In the genomic region with DNA sequence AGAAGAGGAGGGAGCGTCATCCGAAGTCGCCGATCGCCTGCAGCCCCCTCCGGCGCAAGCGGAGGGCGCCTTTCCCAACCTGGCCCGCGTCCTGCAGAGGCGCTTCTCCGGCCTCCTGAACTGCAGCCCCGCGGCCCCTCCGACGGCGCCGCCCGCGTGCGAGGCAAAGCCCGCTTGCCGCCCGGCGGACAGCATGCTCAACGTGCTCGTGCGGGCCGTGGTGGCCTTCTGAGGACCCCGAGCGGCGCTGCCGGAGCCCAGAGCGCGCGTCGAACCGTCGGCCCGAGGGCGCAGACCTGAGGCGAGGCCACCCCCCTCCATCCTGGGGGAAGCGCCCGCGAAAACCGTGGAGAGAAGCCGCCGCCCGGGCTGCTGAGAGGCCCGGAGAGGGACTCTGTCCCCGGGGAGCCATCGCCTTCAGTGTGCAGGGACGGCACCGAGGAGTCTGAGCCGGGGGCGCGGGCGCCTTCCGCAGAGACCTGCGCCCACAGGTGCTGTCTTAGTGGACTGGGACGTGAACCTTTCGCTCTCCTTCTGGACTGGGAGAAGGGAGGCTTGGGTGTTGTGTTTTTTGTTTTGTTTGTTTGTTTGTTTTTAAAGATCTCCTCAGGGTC, we compare ENCODE assay signal across 8 cellular contexts. TPM values are rescaled to one million over a fixed set of nuclear protein-coding genes. Genes with fewer than 3 reads are reported as not detected.
DNase-seq lines count a peak whose midpoint lies in the region; ATAC-seq, FAIRE-seq and TF ChIP-seq lines count a peak whose summit lies in the region.

No MANE protein-coding gene starts in this region.

- peaks cover 13 to 23% of the 10 kb centered on the region in 2 donors for H3K4me1 ChIP-seq in duodenal mucosa (ENCODE audit: control insufficient read depth in 1 of 2, insufficient read depth in 2 of 2, low read length in 2 of 2)
- H3K4me1 ChIP-seq in mucosa of descending colon (ENCODE audit: low read depth), result peaks cover 23% of the 10 kb centered on the region

- H3K4me3 Mint-ChIP-seq in T-helper 2 cell treated with Interferon-gamma antibody and Interleukin-4, amounts not matched to agents 5 μg/mL and 100 μg/mL, for 36 hours, result peak overlapping the region; percentile 92

- peaks cover 32% of the 10 kb centered on the region for H3K36me3 Mint-ChIP-seq in T-helper 2 cell treated with Interferon-gamma antibody and Interleukin-4, amounts not matched to agents 5 μg/mL and 100 μg/mL, for 36 hours (ENCODE audit: low read depth)

- no peaks in the 10 kb centered on the region for H3K27me3 ChIP-seq in duodenal mucosa (ENCODE audit: control insufficient read depth in 1 of 2, insufficient read depth in 2 of 2, low read length in 2 of 2)

- peaks cover 0 to 3% of the 10 kb centered on the region in 2 donors for H3K36me3 ChIP-seq in duodenal mucosa (ENCODE audit: control insufficient read depth in 1 of 2, insufficient read depth in 2 of 2, low read length in 2 of 2)
- peaks cover 3% of the 10 kb centered on the region for H3K36me3 ChIP-seq in mucosa of descending colon (ENCODE audit: low read depth)

- H3K27ac ChIP-seq in duodenal mucosa (ENCODE audit: low read depth, low read length), result peak overlapping the region; percentile 94

- H3K9me3 Mint-ChIP-seq in T-helper 2 cell treated with Interferon-gamma antibody and Interleukin-4, amounts not matched to agents 5 μg/mL and 100 μg/mL, for 36 hours, result no peaks in the 10 kb centered on the region

- H3K9me3 ChIP-seq in duodenal mucosa (ENCODE audit: control insufficient read depth in 1 of 2, low read length in 2 of 2) (no peaks in the 10 kb centered on the region), mucosa of descending colon (no peaks in the 10 kb centered on the region)

- intact Hi-C loops in mucosa of descending colon (cut with DNase I, micrococcal nuclease), result no loop called here

- H3K4me3 ChIP-seq in duodenal mucosa (ENCODE audit: low read depth in 1 of 2, low read length in 2 of 2), result peak overlapping the region; percentile 95 to 99
- peak overlapping the region; percentile 97 for H3K4me3 ChIP-seq in mucosa of descending colon

- peak overlapping the region; percentile 99 to 100 for H3K9ac ChIP-seq in duodenal mucosa (ENCODE audit: low read depth in 1 of 2, low read length in 2 of 2)

- H3K27me3 Mint-ChIP-seq in T-helper 2 cell treated with Interferon-gamma antibody and Interleukin-4, amounts not matched to agents 5 μg/mL and 100 μg/mL, for 36 hours (ENCODE audit: low read depth), result peaks cover 6% of the 10 kb centered on the region

- H3K4me1 Mint-ChIP-seq in T-helper 2 cell treated with Interferon-gamma antibody and Interleukin-4, amounts not matched to agents 5 μg/mL and 100 μg/mL, for 36 hours (ENCODE audit: low read depth), result peaks cover 38% of the 10 kb centered on the region

- peak overlapping the region; percentile 99 for H3K27ac Mint-ChIP-seq in T-helper 2 cell treated with Interferon-gamma antibody and Interleukin-4, amounts not matched to agents 5 μg/mL and 100 μg/mL, for 36 hours

- DNase-seq in T-helper 2 cell treated with Interferon-gamma antibody and Interleukin-4, amounts not matched to agents 5 μg/mL and 100 μg/mL, for 36 hours (ENCODE audit: low spot score), result no peak
- no peak for DNase-seq in T-helper 2 cell
- DNase-seq in SK-N-DZ (ENCODE audit: low spot score), result peak; percentile 34
- peak; percentile 41 to 73 (median 68) for DNase-seq in mucosa of descending colon
- no peak for DNase-seq in GM19239 (ENCODE audit: insufficient read length, low spot score)

- TF ChIP-seq CTCF in mucosa of descending colon (IDR thresholded peaks at IDR 0.05), result no peak

- ATAC-seq in mucosa of descending colon (no peak), GM18519 (IDR thresholded peaks at IDR 0.05; ENCODE audit: low FRiP score, unreplicated experiment) (no peak), HG02798 (IDR thresholded peaks at IDR 0.05; ENCODE audit: poor library complexity, unreplicated experiment) (no peak)

- no peak for FAIRE-seq in GM19239 (lab: Jason Lieb, UNC)

RNA-seq across cellular contexts. Expression of gene IER2, which starts 3.5 kb away (rescaled TPM):
- 22.6 and 22.7 TPM in 2 replicates for polyA plus RNA-seq in SK-N-DZ (2014; cell fraction: cytosol; rRNA removed)
- polyA plus RNA-seq in SK-N-DZ (2014; cell fraction: nucleus; rRNA removed), result 27.7 and 36.1 TPM in 2 replicates
- 100 to 1,000 TPM; 101 to 117 (median 112) TPM for total RNA-seq in mucosa of descending colon

RNA-seq across cellular contexts. Expression of gene STX10, which starts 3.6 kb away (rescaled TPM):
- 88.3 and 135 TPM in 2 replicates for polyA plus RNA-seq in SK-N-DZ (2014; cell fraction: cytosol; rRNA removed)
- 230 and 272 TPM in 2 replicates for polyA plus RNA-seq in SK-N-DZ (2014; cell fraction: nucleus; rRNA removed)
- total RNA-seq in mucosa of descending colon, result 10 to 100 TPM; 48.2 to 59.7 (median 49.3) TPM

RNA-seq across cellular contexts. Expression of gene NACC1, which starts 35.7 kb away (rescaled TPM):
- 22.5 and 35.9 TPM in 2 replicates for polyA plus RNA-seq in SK-N-DZ (2014; cell fraction: cytosol; rRNA removed)
- polyA plus RNA-seq in SK-N-DZ (2014; cell fraction: nucleus; rRNA removed), result 20.5 and 25.4 TPM in 2 replicates
- 10 to 100 TPM; 42.2 to 58.9 (median 54.1) TPM for total RNA-seq in mucosa of descending colon

RNA-seq across cellular contexts. Expression of gene TRMT1, which starts 37.2 kb away (rescaled TPM):
- 51.1 and 87.6 TPM in 2 replicates for polyA plus RNA-seq in SK-N-DZ (2014; cell fraction: cytosol; rRNA removed)
- 354 and 363 TPM in 2 replicates for polyA plus RNA-seq in SK-N-DZ (2014; cell fraction: nucleus; rRNA removed)
- 10 to 100 TPM; 26.6 to 37.9 (median 30.0) TPM for total RNA-seq in mucosa of descending colon

RNA-seq across cellular contexts. Expression of gene LYL1, which starts 51.1 kb away (rescaled TPM):
- 9.6 and 14.0 TPM in 2 replicates for polyA plus RNA-seq in SK-N-DZ (2014; cell fraction: cytosol; rRNA removed)
- polyA plus RNA-seq in SK-N-DZ (2014; cell fraction: nucleus; rRNA removed), result 12.2 and 12.8 TPM in 2 replicates
- 1 to 10 TPM; 1.7 to 7.6 (median 4.7) TPM for total RNA-seq in mucosa of descending colon

Comparison
In these comparisons a context has a peak if more than half of its experiments do, and no peak if none do; other contexts are left out.
1. DNase-seq: peak in SK-N-DZ (single experiment) and mucosa of descending colon (3 of 3); none in T-helper 2 cell treated with Interferon-gamma antibody and Interleukin-4, amounts not matched to agents 5 μg/mL and 100 μg/mL, for 36 hours (single experiment), T-helper 2 cell (0 of 5) and GM19239 (single experiment).